In genomic region chr11:719214-720016, GRCh38 we compare ENCODE assay signal across 17 cellular contexts. TPM values are rescaled to one million over a fixed set of nuclear protein-coding genes. Genes with fewer than 3 reads are reported as not detected.
A peak's percentile ranks its signal among the peaks of the same experiment; 100 is the strongest.
DNase-seq lines count a peak whose midpoint lies in the region; ATAC-seq and TF ChIP-seq lines count a peak whose summit lies in the region.
"Had no signal": no experiment of that assay in that cellular context is flagged by ENCODE, and none has a peak within 500 bp of the region (broad histone marks: within the 10 kb centered on the region; RNA-seq: fewer than 3 reads in every experiment).

No MANE protein-coding gene starts in this region.

- no peak for DNase-seq in activated naive CD4-positive, alpha-beta T cell treated with anti-CD3 and anti-CD28 coated beads, Interleukin-2, amount 50 U/mL, for 72 hours (ENCODE audit: low spot score in 2 of 2)
- DNase-seq in RWPE2 (ENCODE audit: low spot score) (no peak), immature natural killer cell (no peak), NCI-H345 treated with DMSO at 0.1 percent for 48 hours (lab: John Stamatoyannopoulos, UW; ENCODE audit: unreplicated experiment) (no peak)
- no peak for DNase-seq in stimulated activated effector memory CD8-positive, alpha-beta T cell treated with anti-CD3 and anti-CD28 coated beads, Interleukin-12 subunit alpha, Interleukin-12 subunit beta, amount 100 ng/mL, for 72 hours (ENCODE audit: low spot score in 2 of 2)
- no peak for DNase-seq in effector CD8-positive, alpha-beta T cell (lab: John Stamatoyannopoulos, UW)
- no peak for DNase-seq in stimulated activated CD4-positive, alpha-beta T cell treated with anti-CD3 and anti-CD28 coated beads, Interleukin-4, amount 100 ng/mL, for 24 hours
- DNase-seq: activated CD8-positive, alpha-beta T cell treated with anti-CD3 and anti-CD28 coated beads, Interleukin-2, amount 10 ng/mL, durations not matched to agents 7 days and 5 days; foreskin melanocyte; GOT3; MV-4-11; NCI-H2171 treated with DMSO at 0.1 percent for 48 hours; SHP77; sigmoid colon; stimulated activated naive CD4-positive, alpha-beta T cell; uterus had no signal

- H3K36me3 ChIP-seq in RWPE2 (ENCODE audit: low read depth) = peaks cover 74% of the 10 kb centered on the region
- H3K36me3 ChIP-seq: sigmoid colon, uterus had no signal

- no peaks in the 10 kb centered on the region for H3K9me3 ChIP-seq in RWPE2 (ENCODE audit: severe bottlenecking)
- H3K9me3 ChIP-seq: sigmoid colon, uterus had no signal

- no peak overlapping the region for H3K27ac Mint-ChIP-seq in activated naive CD4-positive, alpha-beta T cell treated with anti-CD3 and anti-CD28 coated beads, Interleukin-2, amount 50 U/mL, for 24 hours
- H3K27ac Mint-ChIP-seq in activated naive CD4-positive, alpha-beta T cell treated with anti-CD3 and anti-CD28 coated beads, Interleukin-2, amount 50 U/mL, for 72 hours = no peak overlapping the region
- no peak overlapping the region for H3K27ac Mint-ChIP-seq in immature natural killer cell
- no peak overlapping the region for H3K27ac Mint-ChIP-seq in stimulated activated effector memory CD8-positive, alpha-beta T cell treated with anti-CD3 and anti-CD28 coated beads, Interleukin-12 subunit alpha, Interleukin-12 subunit beta, amount 100 ng/mL, for 72 hours
- H3K27ac Mint-ChIP-seq: activated CD8-positive, alpha-beta T cell treated with anti-CD3 and anti-CD28 coated beads, Interleukin-2, amount 10 ng/mL, durations not matched to agents 7 days and 5 days had no signal

- no peak overlapping the region for H3K4me3 ChIP-seq in RWPE2 (ENCODE audit: severe bottlenecking)
- H3K4me3 ChIP-seq: sigmoid colon, uterus had no signal

- H3K27me3 Mint-ChIP-seq in activated naive CD4-positive, alpha-beta T cell treated with anti-CD3 and anti-CD28 coated beads, Interleukin-2, amount 50 U/mL, for 24 hours = peaks cover 11% of the 10 kb centered on the region
- H3K27me3 Mint-ChIP-seq in immature natural killer cell (ENCODE audit: low read depth in 3 of 3) = peaks cover 6 to 14% (median 11%) of the 10 kb centered on the region in 3 donors

- peak overlapping the region; percentile 59 for H3K4me3 Mint-ChIP-seq in activated naive CD4-positive, alpha-beta T cell treated with anti-CD3 and anti-CD28 coated beads, Interleukin-2, amount 50 U/mL, for 24 hours
- H3K4me3 Mint-ChIP-seq in immature natural killer cell = peak overlapping the region in 4 of 5 donors; percentile 21 to 63 (median 38)
- peak overlapping the region; percentile 61 for H3K4me3 Mint-ChIP-seq in stimulated activated effector memory CD8-positive, alpha-beta T cell treated with anti-CD3 and anti-CD28 coated beads, Interleukin-12 subunit alpha, Interleukin-12 subunit beta, amount 100 ng/mL, for 72 hours

- no peaks in the 10 kb centered on the region for H3K9me3 Mint-ChIP-seq in activated naive CD4-positive, alpha-beta T cell treated with anti-CD3 and anti-CD28 coated beads, Interleukin-2, amount 50 U/mL, for 24 hours
- H3K9me3 Mint-ChIP-seq in activated naive CD4-positive, alpha-beta T cell treated with anti-CD3 and anti-CD28 coated beads, Interleukin-2, amount 50 U/mL, for 72 hours = no peaks in the 10 kb centered on the region
- no peaks in the 10 kb centered on the region for H3K9me3 Mint-ChIP-seq in immature natural killer cell
- H3K9me3 Mint-ChIP-seq in stimulated activated effector memory CD8-positive, alpha-beta T cell treated with anti-CD3 and anti-CD28 coated beads, Interleukin-12 subunit alpha, Interleukin-12 subunit beta, amount 100 ng/mL, for 72 hours = no peaks in the 10 kb centered on the region

- TF ChIP-seq CTCF in RWPE2 (IDR thresholded peaks at IDR 0.05; ENCODE audit: poor library complexity, severe bottlenecking) = no peak

- no peaks in the 10 kb centered on the region for H3K27me3 ChIP-seq in RWPE2 (ENCODE audit: insufficient read depth, poor library complexity, severe bottlenecking)

- H3K27ac ChIP-seq in RWPE2 (ENCODE audit: poor library complexity, severe bottlenecking) = no peak overlapping the region
- H3K27ac ChIP-seq: sigmoid colon, uterus had no signal

- H3K36me3 Mint-ChIP-seq in activated naive CD4-positive, alpha-beta T cell treated with anti-CD3 and anti-CD28 coated beads, Interleukin-2, amount 50 U/mL, for 24 hours = peaks cover 2% of the 10 kb centered on the region
- H3K36me3 Mint-ChIP-seq in activated naive CD4-positive, alpha-beta T cell treated with anti-CD3 and anti-CD28 coated beads, Interleukin-2, amount 50 U/mL, for 72 hours = no peaks in the 10 kb centered on the region
- H3K36me3 Mint-ChIP-seq in immature natural killer cell = no peaks in the 10 kb centered on the region
- peaks cover 5% of the 10 kb centered on the region for H3K36me3 Mint-ChIP-seq in stimulated activated effector memory CD8-positive, alpha-beta T cell treated with anti-CD3 and anti-CD28 coated beads, Interleukin-12 subunit alpha, Interleukin-12 subunit beta, amount 100 ng/mL, for 72 hours

- no peaks in the 10 kb centered on the region for H3K4me1 ChIP-seq in RWPE2 (ENCODE audit: insufficient read depth, poor library complexity, severe bottlenecking)
- H3K4me1 ChIP-seq: uterus had no signal

- no peak for ATAC-seq in activated naive CD4-positive, alpha-beta T cell treated with anti-CD3 and anti-CD28 coated beads, Interleukin-2, amount 50 U/mL, for 72 hours
- ATAC-seq in RWPE2 (ENCODE audit: low read depth) = 0 out of 3 replicates have a peak, but pooled peaks have one; percentile 8
- ATAC-seq in stimulated activated effector memory CD8-positive, alpha-beta T cell treated with anti-CD3 and anti-CD28 coated beads, Interleukin-12 subunit alpha, Interleukin-12 subunit beta, amount 100 ng/mL, for 72 hours = no peak
- ATAC-seq: activated CD8-positive, alpha-beta T cell treated with anti-CD3 and anti-CD28 coated beads, Interleukin-2, amount 10 ng/mL, durations not matched to agents 7 days and 5 days had no signal

- peaks cover 5% of the 10 kb centered on the region for H3K4me1 Mint-ChIP-seq in activated naive CD4-positive, alpha-beta T cell treated with anti-CD3 and anti-CD28 coated beads, Interleukin-2, amount 50 U/mL, for 24 hours
- peaks cover 6 to 7% of the 10 kb centered on the region in 2 donors for H3K4me1 Mint-ChIP-seq in immature natural killer cell
- peaks cover 14% of the 10 kb centered on the region for H3K4me1 Mint-ChIP-seq in stimulated activated effector memory CD8-positive, alpha-beta T cell treated with anti-CD3 and anti-CD28 coated beads, Interleukin-12 subunit alpha, Interleukin-12 subunit beta, amount 100 ng/mL, for 72 hours

RNA-seq across cellular contexts. Expression of gene EPS8L2, which starts 13.4 kb away (rescaled TPM):
- total RNA-seq in activated naive CD4-positive, alpha-beta T cell treated with anti-CD3 and anti-CD28 coated beads, Interleukin-2, amount 50 U/mL, for 72 hours = 10 to 100 TPM in 1 of 2 donors, 1 to 10 TPM in 1; 2.4 to 34.1 TPM
- polyA plus RNA-seq in immature natural killer cell = 10 to 100 TPM; 12.9 to 15.1 (median 15.0) TPM

RNA-seq across cellular contexts. Expression of gene TMEM80, which starts 23.8 kb away (rescaled TPM):
- total RNA-seq in activated naive CD4-positive, alpha-beta T cell treated with anti-CD3 and anti-CD28 coated beads, Interleukin-2, amount 50 U/mL, for 72 hours = 10 to 100 TPM in 1 of 2 donors, 1 to 10 TPM in 1; 5.2 to 11.3 TPM
- 10 to 100 TPM; 21.3 to 32.4 (median 30.4) TPM for polyA plus RNA-seq in immature natural killer cell

RNA-seq across cellular contexts. Expression of gene DEAF1, which starts 24.4 kb away (rescaled TPM):
- total RNA-seq in activated naive CD4-positive, alpha-beta T cell treated with anti-CD3 and anti-CD28 coated beads, Interleukin-2, amount 50 U/mL, for 72 hours = 10 to 100 TPM; 50.9 to 63.5 TPM
- 10 to 100 TPM; 17.8 to 31.6 (median 18.6) TPM for polyA plus RNA-seq in immature natural killer cell

RNA-seq across cellular contexts. Expression of gene TALDO1, which starts 27.8 kb away (rescaled TPM):
- total RNA-seq in activated naive CD4-positive, alpha-beta T cell treated with anti-CD3 and anti-CD28 coated beads, Interleukin-2, amount 50 U/mL, for 72 hours = 100 to 1,000 TPM; 226 to 328 TPM
- polyA plus RNA-seq in immature natural killer cell = 100 to 1,000 TPM; 163 to 189 (median 180) TPM

RNA-seq across cellular contexts. Expression of gene GATD1, which starts 57.9 kb away (rescaled TPM):
- total RNA-seq in activated naive CD4-positive, alpha-beta T cell treated with anti-CD3 and anti-CD28 coated beads, Interleukin-2, amount 50 U/mL, for 72 hours = 10 to 100 TPM; 33.1 to 60.5 TPM
- 1 to 10 TPM; 5.8 to 9.7 (median 6.7) TPM for polyA plus RNA-seq in immature natural killer cell
